1 cellular context compared by ENCODE assay signal in the genomic region with DNA sequence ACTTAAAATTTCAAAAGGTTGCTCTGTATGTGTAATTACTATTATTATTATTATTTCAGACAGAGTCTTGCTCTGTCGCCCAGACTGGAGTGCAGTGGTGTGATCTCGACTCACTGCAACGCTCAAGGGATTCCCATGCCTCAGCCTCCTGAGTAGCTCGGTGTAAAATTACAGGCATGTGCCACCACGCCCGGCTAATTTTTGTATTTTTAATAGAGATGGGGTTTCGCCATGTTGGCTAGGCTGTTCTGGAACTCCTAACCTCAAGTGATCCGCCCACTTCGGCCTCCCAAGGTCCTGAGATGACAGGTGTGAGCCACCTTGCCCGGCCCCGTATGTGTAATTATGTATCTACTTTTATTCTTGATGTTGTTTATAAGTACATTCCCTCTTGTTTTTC.
TF ChIP-seq lines count a peak whose summit lies in the region.

No MANE protein-coding gene starts in this region.

TF ChIP-seq in GM23338, 12 proteins besides CTCF, POLR2A, EP300 and RAD21 (continued from another document):
- TF ChIP-seq, protein P1, sequence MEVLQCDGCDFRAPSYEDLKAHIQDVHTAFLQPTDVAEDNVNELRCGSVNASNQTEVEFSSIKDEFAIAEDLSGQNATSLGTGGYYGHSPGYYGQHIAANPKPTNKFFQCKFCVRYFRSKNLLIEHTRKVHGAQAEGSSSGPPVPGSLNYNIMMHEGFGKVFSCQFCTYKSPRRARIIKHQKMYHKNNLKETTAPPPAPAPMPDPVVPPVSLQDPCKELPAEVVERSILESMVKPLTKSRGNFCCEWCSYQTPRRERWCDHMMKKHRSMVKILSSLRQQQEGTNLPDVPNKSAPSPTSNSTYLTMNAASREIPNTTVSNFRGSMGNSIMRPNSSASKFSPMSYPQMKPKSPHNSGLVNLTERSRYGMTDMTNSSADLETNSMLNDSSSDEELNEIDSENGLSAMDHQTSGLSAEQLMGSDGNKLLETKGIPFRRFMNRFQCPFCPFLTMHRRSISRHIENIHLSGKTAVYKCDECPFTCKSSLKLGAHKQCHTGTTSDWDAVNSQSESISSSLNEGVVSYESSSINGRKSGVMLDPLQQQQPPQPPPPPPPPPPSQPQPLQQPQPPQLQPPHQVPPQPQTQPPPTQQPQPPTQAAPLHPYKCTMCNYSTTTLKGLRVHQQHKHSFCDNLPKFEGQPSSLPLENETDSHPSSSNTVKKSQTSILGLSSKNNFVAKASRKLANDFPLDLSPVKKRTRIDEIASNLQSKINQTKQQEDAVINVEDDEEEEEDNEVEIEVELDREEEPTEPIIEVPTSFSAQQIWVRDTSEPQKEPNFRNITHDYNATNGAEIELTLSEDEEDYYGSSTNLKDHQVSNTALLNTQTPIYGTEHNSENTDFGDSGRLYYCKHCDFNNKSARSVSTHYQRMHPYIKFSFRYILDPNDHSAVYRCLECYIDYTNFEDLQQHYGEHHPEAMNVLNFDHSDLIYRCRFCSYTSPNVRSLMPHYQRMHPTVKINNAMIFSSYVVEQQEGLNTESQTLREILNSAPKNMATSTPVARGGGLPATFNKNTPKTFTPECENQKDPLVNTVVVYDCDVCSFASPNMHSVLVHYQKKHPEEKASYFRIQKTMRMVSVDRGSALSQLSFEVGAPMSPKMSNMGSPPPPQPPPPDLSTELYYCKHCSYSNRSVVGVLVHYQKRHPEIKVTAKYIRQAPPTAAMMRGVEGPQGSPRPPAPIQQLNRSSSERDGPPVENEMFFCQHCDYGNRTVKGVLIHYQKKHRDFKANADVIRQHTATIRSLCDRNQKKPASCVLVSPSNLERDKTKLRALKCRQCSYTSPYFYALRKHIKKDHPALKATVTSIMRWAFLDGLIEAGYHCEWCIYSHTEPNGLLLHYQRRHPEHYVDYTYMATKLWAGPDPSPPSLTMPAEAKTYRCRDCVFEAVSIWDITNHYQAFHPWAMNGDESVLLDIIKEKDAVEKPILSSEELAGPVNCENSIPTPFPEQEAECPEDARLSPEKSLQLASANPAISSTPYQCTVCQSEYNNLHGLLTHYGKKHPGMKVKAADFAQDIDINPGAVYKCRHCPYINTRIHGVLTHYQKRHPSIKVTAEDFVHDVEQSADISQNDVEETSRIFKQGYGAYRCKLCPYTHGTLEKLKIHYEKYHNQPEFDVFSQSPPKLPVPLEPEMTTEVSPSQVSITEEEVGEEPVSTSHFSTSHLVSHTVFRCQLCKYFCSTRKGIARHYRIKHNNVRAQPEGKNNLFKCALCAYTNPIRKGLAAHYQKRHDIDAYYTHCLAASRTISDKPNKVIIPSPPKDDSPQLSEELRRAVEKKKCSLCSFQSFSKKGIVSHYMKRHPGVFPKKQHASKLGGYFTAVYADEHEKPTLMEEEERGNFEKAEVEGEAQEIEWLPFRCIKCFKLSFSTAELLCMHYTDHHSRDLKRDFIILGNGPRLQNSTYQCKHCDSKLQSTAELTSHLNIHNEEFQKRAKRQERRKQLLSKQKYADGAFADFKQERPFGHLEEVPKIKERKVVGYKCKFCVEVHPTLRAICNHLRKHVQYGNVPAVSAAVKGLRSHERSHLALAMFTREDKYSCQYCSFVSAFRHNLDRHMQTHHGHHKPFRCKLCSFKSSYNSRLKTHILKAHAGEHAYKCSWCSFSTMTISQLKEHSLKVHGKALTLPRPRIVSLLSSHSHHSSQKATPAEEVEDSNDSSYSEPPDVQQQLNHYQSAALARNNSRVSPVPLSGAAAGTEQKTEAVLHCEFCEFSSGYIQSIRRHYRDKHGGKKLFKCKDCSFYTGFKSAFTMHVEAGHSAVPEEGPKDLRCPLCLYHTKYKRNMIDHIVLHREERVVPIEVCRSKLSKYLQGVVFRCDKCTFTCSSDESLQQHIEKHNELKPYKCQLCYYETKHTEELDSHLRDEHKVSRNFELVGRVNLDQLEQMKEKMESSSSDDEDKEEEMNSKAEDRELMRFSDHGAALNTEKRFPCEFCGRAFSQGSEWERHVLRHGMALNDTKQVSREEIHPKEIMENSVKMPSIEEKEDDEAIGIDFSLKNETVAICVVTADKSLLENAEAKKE (CRISPR knock-in tag; IDR thresholded peaks at IDR 0.05) = no peak
- TF ChIP-seq, protein P2, sequence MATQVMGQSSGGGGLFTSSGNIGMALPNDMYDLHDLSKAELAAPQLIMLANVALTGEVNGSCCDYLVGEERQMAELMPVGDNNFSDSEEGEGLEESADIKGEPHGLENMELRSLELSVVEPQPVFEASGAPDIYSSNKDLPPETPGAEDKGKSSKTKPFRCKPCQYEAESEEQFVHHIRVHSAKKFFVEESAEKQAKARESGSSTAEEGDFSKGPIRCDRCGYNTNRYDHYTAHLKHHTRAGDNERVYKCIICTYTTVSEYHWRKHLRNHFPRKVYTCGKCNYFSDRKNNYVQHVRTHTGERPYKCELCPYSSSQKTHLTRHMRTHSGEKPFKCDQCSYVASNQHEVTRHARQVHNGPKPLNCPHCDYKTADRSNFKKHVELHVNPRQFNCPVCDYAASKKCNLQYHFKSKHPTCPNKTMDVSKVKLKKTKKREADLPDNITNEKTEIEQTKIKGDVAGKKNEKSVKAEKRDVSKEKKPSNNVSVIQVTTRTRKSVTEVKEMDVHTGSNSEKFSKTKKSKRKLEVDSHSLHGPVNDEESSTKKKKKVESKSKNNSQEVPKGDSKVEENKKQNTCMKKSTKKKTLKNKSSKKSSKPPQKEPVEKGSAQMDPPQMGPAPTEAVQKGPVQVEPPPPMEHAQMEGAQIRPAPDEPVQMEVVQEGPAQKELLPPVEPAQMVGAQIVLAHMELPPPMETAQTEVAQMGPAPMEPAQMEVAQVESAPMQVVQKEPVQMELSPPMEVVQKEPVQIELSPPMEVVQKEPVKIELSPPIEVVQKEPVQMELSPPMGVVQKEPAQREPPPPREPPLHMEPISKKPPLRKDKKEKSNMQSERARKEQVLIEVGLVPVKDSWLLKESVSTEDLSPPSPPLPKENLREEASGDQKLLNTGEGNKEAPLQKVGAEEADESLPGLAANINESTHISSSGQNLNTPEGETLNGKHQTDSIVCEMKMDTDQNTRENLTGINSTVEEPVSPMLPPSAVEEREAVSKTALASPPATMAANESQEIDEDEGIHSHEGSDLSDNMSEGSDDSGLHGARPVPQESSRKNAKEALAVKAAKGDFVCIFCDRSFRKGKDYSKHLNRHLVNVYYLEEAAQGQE (IDR thresholded peaks at IDR 0.05; ENCODE audit: unreplicated experiment) = no peak
- TF ChIP-seq STAT1 (IDR thresholded peaks at IDR 0.05; ENCODE audit: unreplicated experiment) = no peak
